Comparison of ENCODE assay signal across 20 cellular contexts in genomic region chr22:19442166-19442565, GRCh38. TPM values are rescaled to one million over a fixed set of nuclear protein-coding genes. Genes with fewer than 3 reads are reported as not detected.
DNase-seq lines count a peak whose midpoint lies in the region; ATAC-seq lines count a peak whose summit lies in the region.
"Had no signal": no experiment of that assay in that cellular context is flagged by ENCODE, and none has a peak within 500 bp of the region (broad histone marks: within the 10 kb centered on the region; RNA-seq: fewer than 3 reads in every experiment).

No MANE protein-coding gene starts in this region.

- ATAC-seq in stimulated activated effector memory CD8-positive, alpha-beta T cell treated with anti-CD3 and anti-CD28 coated beads, Interleukin-12 subunit alpha, Interleukin-12 subunit beta, amount 100 ng/mL, for 72 hours, result no peak
- no peak for ATAC-seq in Right ventricle myocardium superior (ENCODE audit: poor library complexity)
- ATAC-seq: A549, PC-3 had no signal

- peak overlapping the region; percentile 21 for H3K27ac Mint-ChIP-seq in activated naive CD4-positive, alpha-beta T cell treated with anti-CD3 and anti-CD28 coated beads, Interleukin-2, amount 50 U/mL, for 24 hours
- peak overlapping the region; percentile 77 for H3K27ac Mint-ChIP-seq in stimulated activated effector memory CD8-positive, alpha-beta T cell treated with anti-CD3 and anti-CD28 coated beads, Interleukin-12 subunit alpha, Interleukin-12 subunit beta, amount 100 ng/mL, for 72 hours
- H3K27ac Mint-ChIP-seq: CD14-positive monocyte had no signal

- H3K4me3 Mint-ChIP-seq in activated naive CD4-positive, alpha-beta T cell treated with anti-CD3 and anti-CD28 coated beads, Interleukin-2, amount 50 U/mL, for 24 hours, result no peak overlapping the region
- H3K4me3 Mint-ChIP-seq in stimulated activated effector memory CD8-positive, alpha-beta T cell treated with anti-CD3 and anti-CD28 coated beads, Interleukin-12 subunit alpha, Interleukin-12 subunit beta, amount 100 ng/mL, for 72 hours, result no peak overlapping the region
- H3K4me3 Mint-ChIP-seq: CD14-positive monocyte had no signal

- H3K36me3 Mint-ChIP-seq in activated naive CD4-positive, alpha-beta T cell treated with anti-CD3 and anti-CD28 coated beads, Interleukin-2, amount 50 U/mL, for 24 hours, result peaks cover 10% of the 10 kb centered on the region
- peaks cover 77% of the 10 kb centered on the region for H3K36me3 Mint-ChIP-seq in stimulated activated effector memory CD8-positive, alpha-beta T cell treated with anti-CD3 and anti-CD28 coated beads, Interleukin-12 subunit alpha, Interleukin-12 subunit beta, amount 100 ng/mL, for 72 hours

- no peak for DNase-seq in activated naive CD4-positive, alpha-beta T cell treated with anti-CD3 and anti-CD28 coated beads, Interleukin-2, amount 50 U/mL, for 16 hours
- DNase-seq in amniotic epithelial cell (ENCODE audit: low read depth) (peak; percentile 79), iris pigment epithelial cell (ENCODE audit: low read depth) (peak; percentile 59), Right ventricle myocardium superior (no peak), HPDE6-E6E7 (ENCODE audit: extremely low spot score) (no peak)
- no peak for DNase-seq in stimulated activated effector memory CD8-positive, alpha-beta T cell treated with anti-CD3 and anti-CD28 coated beads, Interleukin-12 subunit alpha, Interleukin-12 subunit beta, amount 100 ng/mL, for 72 hours (ENCODE audit: low spot score in 2 of 2)
- no peak for DNase-seq in stimulated activated CD4-positive, alpha-beta T cell treated with anti-CD3 and anti-CD28 coated beads, Interleukin-4, amount 100 ng/mL, for 4 hours
- DNase-seq: AML-193, Calu3, DMS53, HCEC 1CT, NCI-H1417 treated with DMSO at 0.1 percent for 48 hours, NCI-H2029, NCI-H2171 treated with DMSO at 0.1 percent for 48 hours, NCI-H510A, NCI-H774, PC-3 had no signal

- intact Hi-C loops in Right ventricle myocardium superior (cut with DNase I), result no loop called here

- H3K4me1 Mint-ChIP-seq in activated naive CD4-positive, alpha-beta T cell treated with anti-CD3 and anti-CD28 coated beads, Interleukin-2, amount 50 U/mL, for 24 hours, result peaks cover 46% of the 10 kb centered on the region
- H3K4me1 Mint-ChIP-seq in stimulated activated effector memory CD8-positive, alpha-beta T cell treated with anti-CD3 and anti-CD28 coated beads, Interleukin-12 subunit alpha, Interleukin-12 subunit beta, amount 100 ng/mL, for 72 hours, result peaks cover 32% of the 10 kb centered on the region

- no peaks in the 10 kb centered on the region for H3K9me3 Mint-ChIP-seq in activated naive CD4-positive, alpha-beta T cell treated with anti-CD3 and anti-CD28 coated beads, Interleukin-2, amount 50 U/mL, for 24 hours
- H3K9me3 Mint-ChIP-seq in stimulated activated effector memory CD8-positive, alpha-beta T cell treated with anti-CD3 and anti-CD28 coated beads, Interleukin-12 subunit alpha, Interleukin-12 subunit beta, amount 100 ng/mL, for 72 hours, result no peaks in the 10 kb centered on the region

- H3K27me3 Mint-ChIP-seq in activated naive CD4-positive, alpha-beta T cell treated with anti-CD3 and anti-CD28 coated beads, Interleukin-2, amount 50 U/mL, for 24 hours, result no peaks in the 10 kb centered on the region

RNA-seq across cellular contexts. Expression of gene C22orf39, which starts 5.3 kb away (rescaled TPM):
- 65.7 TPM for total RNA-seq in Right ventricle myocardium superior

RNA-seq across cellular contexts. Expression of gene MRPL40, which starts 9.8 kb away (rescaled TPM):
- total RNA-seq in Right ventricle myocardium superior, result 56.1 TPM

RNA-seq across cellular contexts. Expression of gene HIRA, which starts 10.6 kb away (rescaled TPM):
- total RNA-seq in Right ventricle myocardium superior, result 18.2 TPM

RNA-seq across cellular contexts. Expression of gene UFD1, which starts 36.8 kb away (rescaled TPM):
- 43.5 TPM for total RNA-seq in Right ventricle myocardium superior

RNA-seq across cellular contexts. Expression of gene CDC45, which starts 37.6 kb away (rescaled TPM):
- total RNA-seq in Right ventricle myocardium superior, result 0.62 TPM

Comparison
In these comparisons a context has a peak if more than half of its experiments do, and no peak if none do; other contexts are left out.
1. DNase-seq: peak in amniotic epithelial cell (single experiment) and iris pigment epithelial cell (single experiment); none in activated naive CD4-positive, alpha-beta T cell treated with anti-CD3 and anti-CD28 coated beads, Interleukin-2, amount 50 U/mL, for 16 hours (single experiment), stimulated activated effector memory CD8-positive, alpha-beta T cell treated with anti-CD3 and anti-CD28 coated beads, Interleukin-12 subunit alpha, Interleukin-12 subunit beta, amount 100 ng/mL, for 72 hours (0 of 2), Right ventricle myocardium superior (single experiment), stimulated activated CD4-positive, alpha-beta T cell treated with anti-CD3 and anti-CD28 coated beads, Interleukin-4, amount 100 ng/mL, for 4 hours (0 of 2) and HPDE6-E6E7 (single experiment).